1 cellular context compared by ENCODE assay signal in genomic region chr5:179865471-179866240, GRCh38.
TF ChIP-seq lines count a peak whose summit lies in the region.

No MANE protein-coding gene starts in this region.

TF ChIP-seq in GM23338, 12 proteins besides CTCF, POLR2A, EP300 and RAD21 (continued from another document):
- TF ChIP-seq ZNF462 (CRISPR knock-in tag; IDR thresholded peaks at IDR 0.05) (no peak), NANOG (IDR thresholded peaks at IDR 0.05; ENCODE audit: borderline replicate concordance) (no peak), EZH2phosphoT487 (IDR thresholded peaks at IDR 0.05; ENCODE audit: unreplicated experiment) (no peak), JUNB (IDR thresholded peaks at IDR 0.05; ENCODE audit: unreplicated experiment) (no peak)
